Comparison of ENCODE assay signal across 25 cellular contexts in genomic region chr7:2680256-2680655, GRCh38. TPM values are rescaled to one million over a fixed set of nuclear protein-coding genes. Genes with fewer than 3 reads are reported as not detected.
"Had no signal": no experiment of that assay in that cellular context is flagged by ENCODE, and none has a peak within 500 bp of the region (broad histone marks: within the 10 kb centered on the region; RNA-seq: fewer than 3 reads in every experiment).

No MANE protein-coding gene starts in this region.

- H3K4me1 ChIP-seq: breast epithelium, right lobe of liver had no signal

- H3K9me3 Mint-ChIP-seq: activated CD4-positive, alpha-beta memory T cell treated with anti-CD3 and anti-CD28 coated beads, Interleukin-2, amount 10 ng/mL, durations not matched to agents 7 days and 5 days; activated CD4-positive, alpha-beta T cell treated with anti-CD3 and anti-CD28 coated beads, Interleukin-2, amount 10 ng/mL, durations not matched to agents 7 days and 5 days; activated naive CD4-positive, alpha-beta T cell treated with anti-CD3 and anti-CD28 coated beads, Interleukin-2, amount 50 U/mL, for 24 hours; activated naive CD8-positive, alpha-beta T cell treated with anti-CD3 and anti-CD28 coated beads, Interleukin-2, amount 50 U/mL, for 24 hours; activated T-cell treated with anti-CD3 and anti-CD28 coated beads, Interleukin-2, amount 50 U/mL, for 4 hours; activated T-helper 17 cell treated with anti-CD3 and anti-CD28 coated beads, Interleukin-2, amount 50 U/mL, for 72 hours; nephron; stimulated activated effector memory CD8-positive, alpha-beta T cell treated with anti-CD3 and anti-CD28 coated beads, Interleukin-12 subunit alpha, Interleukin-12 subunit beta, amount 100 ng/mL, for 72 hours; stimulated activated naive CD8-positive, alpha-beta T cell treated with anti-CD3 and anti-CD28 coated beads, Interleukin-15, Interleukin-2, amounts not matched to agents 100 ng/mL and 50 ng/mL, for 24 hours; T-helper 1 cell treated with Interleukin-12 subunit alpha and Interleukin-12 subunit beta and Interleukin-4 antibody, amounts not matched to agents 30 μg/mL and 1 μg/mL, for 36 hours had no signal

- H3K27ac Mint-ChIP-seq: activated CD4-positive, alpha-beta memory T cell treated with anti-CD3 and anti-CD28 coated beads, Interleukin-2, amount 10 ng/mL, durations not matched to agents 7 days and 5 days; activated CD4-positive, alpha-beta T cell treated with anti-CD3 and anti-CD28 coated beads, Interleukin-2, amount 10 ng/mL, durations not matched to agents 7 days and 5 days; activated naive CD8-positive, alpha-beta T cell treated with anti-CD3 and anti-CD28 coated beads, Interleukin-2, amount 50 U/mL, for 24 hours; nephron; stimulated activated effector memory CD8-positive, alpha-beta T cell treated with anti-CD3 and anti-CD28 coated beads, Interleukin-12 subunit alpha, Interleukin-12 subunit beta, amount 100 ng/mL, for 72 hours; stimulated activated naive CD8-positive, alpha-beta T cell treated with anti-CD3 and anti-CD28 coated beads, Interleukin-15, Interleukin-2, amounts not matched to agents 100 ng/mL and 50 ng/mL, for 24 hours had no signal

- H3K4me1 Mint-ChIP-seq: activated CD4-positive, alpha-beta memory T cell treated with anti-CD3 and anti-CD28 coated beads, Interleukin-2, amount 10 ng/mL, durations not matched to agents 7 days and 5 days; activated CD4-positive, alpha-beta T cell treated with anti-CD3 and anti-CD28 coated beads, Interleukin-2, amount 10 ng/mL, durations not matched to agents 7 days and 5 days; activated naive CD4-positive, alpha-beta T cell treated with anti-CD3 and anti-CD28 coated beads, Interleukin-2, amount 50 U/mL, for 24 hours; activated naive CD8-positive, alpha-beta T cell treated with anti-CD3 and anti-CD28 coated beads, Interleukin-2, amount 50 U/mL, for 24 hours; activated T-helper 17 cell treated with anti-CD3 and anti-CD28 coated beads, Interleukin-2, amount 50 U/mL, for 72 hours; stimulated activated effector memory CD8-positive, alpha-beta T cell treated with anti-CD3 and anti-CD28 coated beads, Interleukin-12 subunit alpha, Interleukin-12 subunit beta, amount 100 ng/mL, for 72 hours had no signal

- H3K4me3 ChIP-seq: breast epithelium, esophagus squamous epithelium, heart right ventricle, right lobe of liver, skin epidermis, thoracic aorta, upper lobe of left lung had no signal

- FAIRE-seq: endometrium, TTC549 had no signal

- H3K9me3 ChIP-seq: esophagus squamous epithelium, neutrophil, right lobe of liver, thoracic aorta, upper lobe of left lung had no signal

- ATAC-seq: activated naive CD8-positive, alpha-beta T cell treated with anti-CD3 and anti-CD28 coated beads, Interleukin-2, amount 50 U/mL, for 24 hours had no signal

- H3K27me3 ChIP-seq: neutrophil, right lobe of liver, upper lobe of left lung had no signal

- H3K27me3 Mint-ChIP-seq: activated naive CD4-positive, alpha-beta T cell treated with anti-CD3 and anti-CD28 coated beads, Interleukin-2, amount 50 U/mL, for 24 hours had no signal

- DNase-seq: activated CD4-positive, alpha-beta T cell treated with anti-CD3 and anti-CD28 coated beads for 1 hour; central memory CD4-positive, alpha-beta T cell; esophagus squamous epithelium; foreskin melanocyte had no signal

- H3K27ac ChIP-seq: breast epithelium, epithelial cell of prostate, esophagus squamous epithelium, heart right ventricle, neutrophil, right lobe of liver, skin epidermis, thoracic aorta, upper lobe of left lung had no signal

- H3K4me3 Mint-ChIP-seq: activated CD4-positive, alpha-beta memory T cell treated with anti-CD3 and anti-CD28 coated beads, Interleukin-2, amount 10 ng/mL, durations not matched to agents 7 days and 5 days; activated CD4-positive, alpha-beta T cell treated with anti-CD3 and anti-CD28 coated beads, Interleukin-2, amount 10 ng/mL, durations not matched to agents 7 days and 5 days; activated naive CD4-positive, alpha-beta T cell treated with anti-CD3 and anti-CD28 coated beads, Interleukin-2, amount 50 U/mL, for 24 hours; activated naive CD8-positive, alpha-beta T cell treated with anti-CD3 and anti-CD28 coated beads, Interleukin-2, amount 50 U/mL, for 24 hours; activated T-cell treated with anti-CD3 and anti-CD28 coated beads, Interleukin-2, amount 50 U/mL, for 4 hours; activated T-helper 17 cell treated with anti-CD3 and anti-CD28 coated beads, Interleukin-2, amount 50 U/mL, for 72 hours; nephron; stimulated activated effector memory CD8-positive, alpha-beta T cell treated with anti-CD3 and anti-CD28 coated beads, Interleukin-12 subunit alpha, Interleukin-12 subunit beta, amount 100 ng/mL, for 72 hours; stimulated activated naive CD8-positive, alpha-beta T cell treated with anti-CD3 and anti-CD28 coated beads, Interleukin-15, Interleukin-2, amounts not matched to agents 100 ng/mL and 50 ng/mL, for 24 hours; T-helper 1 cell treated with Interleukin-12 subunit alpha and Interleukin-12 subunit beta and Interleukin-4 antibody, amounts not matched to agents 30 μg/mL and 1 μg/mL, for 36 hours had no signal

- H3K36me3 ChIP-seq: breast epithelium, esophagus squamous epithelium, heart right ventricle, neutrophil, right lobe of liver, thoracic aorta, upper lobe of left lung had no signal

- H3K36me3 Mint-ChIP-seq: activated naive CD4-positive, alpha-beta T cell treated with anti-CD3 and anti-CD28 coated beads, Interleukin-2, amount 50 U/mL, for 24 hours had no signal

RNA-seq across cellular contexts. Expression of gene AMZ1, which starts 7.7 kb away (rescaled TPM):
- total RNA-seq: lung microvascular endothelial cell had no signal
